Comparison of ENCODE assay signal across 1 cellular context in the genomic region with DNA sequence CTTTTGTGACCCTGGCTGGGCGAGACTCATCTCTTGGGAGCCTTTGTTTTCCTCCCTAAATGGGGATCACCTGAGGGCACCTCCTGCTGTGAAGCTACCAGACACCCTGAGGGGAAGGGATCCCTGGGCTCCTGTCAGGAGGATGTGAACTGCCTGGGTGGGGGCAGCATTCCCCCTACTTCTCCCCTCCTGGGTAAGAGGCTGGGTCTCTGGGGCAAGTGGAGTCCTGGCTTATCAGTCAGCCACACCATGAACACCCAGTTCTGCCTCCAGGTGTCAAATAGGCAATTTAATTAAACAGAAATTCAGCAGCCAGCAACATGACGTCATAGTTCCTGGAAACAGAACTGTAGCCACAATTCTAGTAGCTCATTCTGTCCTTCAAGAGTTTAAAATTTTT.
TF ChIP-seq lines count a peak whose summit lies in the region.

No MANE protein-coding gene starts in this region.

TF ChIP-seq in HEK293, 187 proteins besides CTCF, POLR2A, EP300 and RAD21:
- TF ChIP-seq ZNF707 (tag by site-specific recombination; IDR thresholded peaks at IDR 0.05), result no peak
- no peak for TF ChIP-seq ZNF624 (tag by site-specific recombination; IDR thresholded peaks at IDR 0.05)
- TF ChIP-seq KLF1 (tag by site-specific recombination; IDR thresholded peaks at IDR 0.05), result no peak
- TF ChIP-seq ZNF18 (tag by site-specific recombination; IDR thresholded peaks at IDR 0.05), result no peak
- TF ChIP-seq ZNF629 (tag by site-specific recombination; IDR thresholded peaks at IDR 0.05), result 0 out of 2 replicates have a peak, but pooled peaks have one; percentile 22
- TF ChIP-seq ZNF132 (tag by site-specific recombination; IDR thresholded peaks at IDR 0.05; ENCODE audit: borderline replicate concordance), result no peak
- TF ChIP-seq SALL2 (tag by site-specific recombination; IDR thresholded peaks at IDR 0.05; ENCODE audit: borderline replicate concordance), result no peak
- TF ChIP-seq ZNF747 (tag by site-specific recombination; IDR thresholded peaks at IDR 0.05), result no peak
- TF ChIP-seq ZNF174 (tag by site-specific recombination; IDR thresholded peaks at IDR 0.05), result no peak
- TF ChIP-seq, protein P1, sequence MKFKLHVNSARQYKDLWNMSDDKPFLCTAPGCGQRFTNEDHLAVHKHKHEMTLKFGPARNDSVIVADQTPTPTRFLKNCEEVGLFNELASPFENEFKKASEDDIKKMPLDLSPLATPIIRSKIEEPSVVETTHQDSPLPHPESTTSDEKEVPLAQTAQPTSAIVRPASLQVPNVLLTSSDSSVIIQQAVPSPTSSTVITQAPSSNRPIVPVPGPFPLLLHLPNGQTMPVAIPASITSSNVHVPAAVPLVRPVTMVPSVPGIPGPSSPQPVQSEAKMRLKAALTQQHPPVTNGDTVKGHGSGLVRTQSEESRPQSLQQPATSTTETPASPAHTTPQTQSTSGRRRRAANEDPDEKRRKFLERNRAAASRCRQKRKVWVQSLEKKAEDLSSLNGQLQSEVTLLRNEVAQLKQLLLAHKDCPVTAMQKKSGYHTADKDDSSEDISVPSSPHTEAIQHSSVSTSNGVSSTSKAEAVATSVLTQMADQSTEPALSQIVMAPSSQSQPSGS (tag by site-specific recombination; IDR thresholded peaks at IDR 0.05; ENCODE audit: low read depth), result peak; percentile 79
- TF ChIP-seq ZIC2 (tag by site-specific recombination; IDR thresholded peaks at IDR 0.05), result peak; percentile 39; the same call in 1 of the 2 replicates
- no peak for TF ChIP-seq ZBTB44 (tag by site-specific recombination; IDR thresholded peaks at IDR 0.05)
- TF ChIP-seq ZNF10 (tag by site-specific recombination; IDR thresholded peaks at IDR 0.05), result no peak
- no peak for TF ChIP-seq ZNF791 (tag by site-specific recombination; IDR thresholded peaks at IDR 0.05)
- TF ChIP-seq YY2 (tag by site-specific recombination; IDR thresholded peaks at IDR 0.05), result no peak
- TF ChIP-seq HIC1 (tag by site-specific recombination; IDR thresholded peaks at IDR 0.05), result no peak
- TF ChIP-seq, protein P2, sequence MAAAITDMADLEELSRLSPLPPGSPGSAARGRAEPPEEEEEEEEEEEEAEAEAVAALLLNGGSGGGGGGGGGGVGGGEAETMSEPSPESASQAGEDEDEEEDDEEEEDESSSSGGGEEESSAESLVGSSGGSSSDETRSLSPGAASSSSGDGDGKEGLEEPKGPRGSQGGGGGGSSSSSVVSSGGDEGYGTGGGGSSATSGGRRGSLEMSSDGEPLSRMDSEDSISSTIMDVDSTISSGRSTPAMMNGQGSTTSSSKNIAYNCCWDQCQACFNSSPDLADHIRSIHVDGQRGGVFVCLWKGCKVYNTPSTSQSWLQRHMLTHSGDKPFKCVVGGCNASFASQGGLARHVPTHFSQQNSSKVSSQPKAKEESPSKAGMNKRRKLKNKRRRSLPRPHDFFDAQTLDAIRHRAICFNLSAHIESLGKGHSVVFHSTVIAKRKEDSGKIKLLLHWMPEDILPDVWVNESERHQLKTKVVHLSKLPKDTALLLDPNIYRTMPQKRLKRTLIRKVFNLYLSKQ (tag by site-specific recombination; IDR thresholded peaks at IDR 0.05; ENCODE audit: borderline replicate concordance), result no peak
- peak; percentile 24; the same call in 1 of the 2 replicates for TF ChIP-seq GLIS1 (tag by site-specific recombination; IDR thresholded peaks at IDR 0.05)
- TF ChIP-seq ZNF398 (tag by site-specific recombination; IDR thresholded peaks at IDR 0.05), result 0 out of 2 replicates have a peak, but pooled peaks have one; percentile 12
- TF ChIP-seq ZNF639 (tag by site-specific recombination; IDR thresholded peaks at IDR 0.05), result no peak
- no peak for TF ChIP-seq PBX3 (CRISPR knock-in tag; IDR thresholded peaks at IDR 0.05)
- no peak for TF ChIP-seq ZNF664 (tag by site-specific recombination; IDR thresholded peaks at IDR 0.05)
- no peak for TF ChIP-seq ZBTB8A (tag by site-specific recombination; IDR thresholded peaks at IDR 0.05)
- TF ChIP-seq ZNF549 (tag by site-specific recombination; IDR thresholded peaks at IDR 0.05), result no peak
- no peak for TF ChIP-seq HOXD13 (CRISPR knock-in tag; IDR thresholded peaks at IDR 0.05; ENCODE audit: borderline replicate concordance)
- TF ChIP-seq, protein P3, sequence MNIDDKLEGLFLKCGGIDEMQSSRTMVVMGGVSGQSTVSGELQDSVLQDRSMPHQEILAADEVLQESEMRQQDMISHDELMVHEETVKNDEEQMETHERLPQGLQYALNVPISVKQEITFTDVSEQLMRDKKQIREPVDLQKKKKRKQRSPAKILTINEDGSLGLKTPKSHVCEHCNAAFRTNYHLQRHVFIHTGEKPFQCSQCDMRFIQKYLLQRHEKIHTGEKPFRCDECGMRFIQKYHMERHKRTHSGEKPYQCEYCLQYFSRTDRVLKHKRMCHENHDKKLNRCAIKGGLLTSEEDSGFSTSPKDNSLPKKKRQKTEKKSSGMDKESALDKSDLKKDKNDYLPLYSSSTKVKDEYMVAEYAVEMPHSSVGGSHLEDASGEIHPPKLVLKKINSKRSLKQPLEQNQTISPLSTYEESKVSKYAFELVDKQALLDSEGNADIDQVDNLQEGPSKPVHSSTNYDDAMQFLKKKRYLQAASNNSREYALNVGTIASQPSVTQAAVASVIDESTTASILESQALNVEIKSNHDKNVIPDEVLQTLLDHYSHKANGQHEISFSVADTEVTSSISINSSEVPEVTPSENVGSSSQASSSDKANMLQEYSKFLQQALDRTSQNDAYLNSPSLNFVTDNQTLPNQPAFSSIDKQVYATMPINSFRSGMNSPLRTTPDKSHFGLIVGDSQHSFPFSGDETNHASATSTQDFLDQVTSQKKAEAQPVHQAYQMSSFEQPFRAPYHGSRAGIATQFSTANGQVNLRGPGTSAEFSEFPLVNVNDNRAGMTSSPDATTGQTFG (tag by site-specific recombination; IDR thresholded peaks at IDR 0.05; ENCODE audit: borderline replicate concordance), result no peak
- TF ChIP-seq ZNF391 (tag by site-specific recombination; IDR thresholded peaks at IDR 0.05; ENCODE audit: borderline replicate concordance, low read depth), result no peak
- TF ChIP-seq ZXDB (tag by site-specific recombination; IDR thresholded peaks at IDR 0.05), result no peak
- no peak for TF ChIP-seq PRDM1 (tag by site-specific recombination; IDR thresholded peaks at IDR 0.05)
- TF ChIP-seq, protein P4, sequence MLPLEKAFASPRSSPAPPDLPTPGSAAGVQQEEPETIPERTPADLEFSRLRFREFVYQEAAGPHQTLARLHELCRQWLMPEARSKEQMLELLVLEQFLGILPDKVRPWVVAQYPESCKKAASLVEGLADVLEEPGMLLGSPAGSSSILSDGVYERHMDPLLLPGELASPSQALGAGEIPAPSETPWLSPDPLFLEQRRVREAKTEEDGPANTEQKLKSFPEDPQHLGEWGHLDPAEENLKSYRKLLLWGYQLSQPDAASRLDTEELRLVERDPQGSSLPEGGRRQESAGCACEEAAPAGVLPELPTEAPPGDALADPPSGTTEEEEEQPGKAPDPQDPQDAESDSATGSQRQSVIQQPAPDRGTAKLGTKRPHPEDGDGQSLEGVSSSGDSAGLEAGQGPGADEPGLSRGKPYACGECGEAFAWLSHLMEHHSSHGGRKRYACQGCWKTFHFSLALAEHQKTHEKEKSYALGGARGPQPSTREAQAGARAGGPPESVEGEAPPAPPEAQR (tag by site-specific recombination; IDR thresholded peaks at IDR 0.05), result no peak
